ENCODE assay signal across 20 cellular contexts in the genomic region with DNA sequence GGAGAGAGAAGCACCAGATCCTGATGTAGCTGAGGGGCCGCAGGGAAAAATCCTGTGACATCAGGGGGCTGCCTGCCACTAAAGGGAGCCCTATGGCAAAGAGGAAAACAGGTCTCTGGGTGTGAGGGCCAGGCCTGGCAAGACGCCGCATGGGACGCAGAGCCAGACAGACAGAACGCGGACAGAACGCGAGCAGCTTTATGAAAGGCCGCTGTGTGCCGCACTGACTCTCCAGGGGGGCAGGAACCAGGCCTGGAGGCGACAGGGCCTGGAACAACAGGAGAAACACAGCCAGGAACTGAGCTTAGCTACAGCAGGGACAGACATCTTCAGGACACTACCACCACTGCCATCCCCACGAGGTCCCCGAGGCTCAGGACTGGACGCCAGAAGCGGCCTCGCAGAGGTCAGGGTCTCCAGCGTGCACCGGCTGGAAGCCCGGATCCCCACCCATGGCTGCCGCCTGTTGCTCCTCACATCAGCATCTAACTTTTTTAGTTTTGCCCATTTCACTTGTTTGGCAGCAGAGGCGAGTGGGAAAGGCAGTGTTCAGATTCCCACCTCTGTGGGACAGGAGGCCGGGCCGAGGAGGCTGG.
DNase-seq lines count a peak whose midpoint lies in the region; ATAC-seq and TF ChIP-seq lines count a peak whose summit lies in the region.
"Had no signal": no experiment of that assay in that cellular context is flagged by ENCODE, and none has a peak within 500 bp of the region (broad histone marks: within the 10 kb centered on the region; RNA-seq: fewer than 3 reads in every experiment).

No MANE protein-coding gene starts in this region.

- H3K36me3 ChIP-seq in suprapubic skin = no peaks in the 10 kb centered on the region
- H3K36me3 ChIP-seq: HAP-1 had no signal

- TF ChIP-seq CTCF in neural crest cell (conservative IDR thresholded peaks at IDR 0.05) (no peak), suprapubic skin (IDR thresholded peaks at IDR 0.05) (no peak), chondrocyte (IDR thresholded peaks at IDR 0.05) (no peak)

- no peak overlapping the region for H3K4me3 ChIP-seq in suprapubic skin
- H3K4me3 ChIP-seq: HAP-1 had no signal

- peak overlapping the region; percentile 47 for H3K27ac ChIP-seq in suprapubic skin
- H3K27ac ChIP-seq: HL-60 had no signal

- H3K27me3 Mint-ChIP-seq in neural crest cell (ENCODE audit: low read depth) = no peaks in the 10 kb centered on the region
- no peaks in the 10 kb centered on the region for H3K27me3 Mint-ChIP-seq in chondrocyte (ENCODE audit: low read depth)
- H3K27me3 Mint-ChIP-seq: memory B cell had no signal

- peak; percentile 16 for ATAC-seq in esophagus mucosa
- ATAC-seq in GM21529 (IDR thresholded peaks at IDR 0.05; ENCODE audit: unreplicated experiment) = no peak
- ATAC-seq: stimulated activated naive B cell treated with anti-CD40 and anti-IgM and Interleukin-4, amounts not matched to agents 10 μg/mL and 1 μg/mL and 100 μg/mL, for 72 hours had no signal

- peak in 33 of 56 donors; percentile 10 to 67 (median 38) for DNase-seq in amygdala (lab: John Stamatoyannopoulos, UW)
- DNase-seq in neural crest cell (ENCODE audit: low read depth, low spot score) = no peak
- DNase-seq in suprapubic skin (ENCODE audit: low spot score in 2 of 2) = no peak
- no peak for DNase-seq in chondrocyte (ENCODE audit: low spot score)
- no peak for DNase-seq in DMS153 (lab: John Stamatoyannopoulos, UW)
- no peak for DNase-seq in activated T-cell treated with anti-CD3 and anti-CD28 coated beads for 4 hours
- DNase-seq: activated CD4-positive, alpha-beta T cell treated with anti-CD3 and anti-CD28 coated beads, Interleukin-2, amount 10 ng/mL, durations not matched to agents 24 days and 14 days; activated CD8-positive, alpha-beta memory T cell treated with anti-CD3 and anti-CD28 coated beads, Interleukin-2, amount 50 U/mL, for 48 hours; activated gamma-delta T cell treated with Interleukin-2 at 50 U/mL for 16 hours; aorta; NCI-H1930; NCI-H446 treated with DMSO at 0.1 percent for 48 hours; nephron progenitor cell; retina; stimulated activated naive B cell treated with anti-CD40 and anti-IgM and Interleukin-4, amounts not matched to agents 10 μg/mL and 1 μg/mL and 100 μg/mL, for 72 hours had no signal

- no peak for TF ChIP-seq POLR2A in suprapubic skin (IDR thresholded peaks at IDR 0.05)

- TF ChIP-seq EP300 in suprapubic skin (IDR thresholded peaks at IDR 0.05) = no peak

- peaks cover 25% of the 10 kb centered on the region for H3K4me1 ChIP-seq in suprapubic skin
- H3K4me1 ChIP-seq: HAP-1 had no signal

- H3K36me3 Mint-ChIP-seq in neural crest cell (ENCODE audit: low read depth) (peaks cover 7% of the 10 kb centered on the region), chondrocyte (ENCODE audit: low read depth) (peaks cover 9% of the 10 kb centered on the region)

- 60% methylated on average over 15 of the region's 23 CpGs for WGBS in suprapubic skin

- H3K9me3 Mint-ChIP-seq in neural crest cell = peaks cover 4% of the 10 kb centered on the region
- H3K9me3 Mint-ChIP-seq in chondrocyte (ENCODE audit: low read depth) = peaks cover 15% of the 10 kb centered on the region

- H3K4me1 Mint-ChIP-seq in neural crest cell (peaks cover 14% of the 10 kb centered on the region), chondrocyte (ENCODE audit: low read depth) (peaks cover 22% of the 10 kb centered on the region)
- H3K4me1 Mint-ChIP-seq: activated CD4-positive, alpha-beta T cell treated with anti-CD3 and anti-CD28 coated beads, Interleukin-2, amount 10 ng/mL, durations not matched to agents 24 days and 14 days; memory B cell; stimulated activated naive B cell treated with anti-CD40 and anti-IgM and Interleukin-4, amounts not matched to agents 10 μg/mL and 1 μg/mL and 100 μg/mL, for 72 hours had no signal

- H3K27me3 ChIP-seq in suprapubic skin = no peaks in the 10 kb centered on the region

- H3K4me3 Mint-ChIP-seq in neural crest cell = no peak overlapping the region
- no peak overlapping the region for H3K4me3 Mint-ChIP-seq in chondrocyte (ENCODE audit: unreplicated experiment)
- H3K4me3 Mint-ChIP-seq: activated CD4-positive, alpha-beta T cell treated with anti-CD3 and anti-CD28 coated beads, Interleukin-2, amount 10 ng/mL, durations not matched to agents 24 days and 14 days; memory B cell; nephron progenitor cell; stimulated activated naive B cell treated with anti-CD40 and anti-IgM and Interleukin-4, amounts not matched to agents 10 μg/mL and 1 μg/mL and 100 μg/mL, for 72 hours had no signal

- H3K27ac Mint-ChIP-seq in neural crest cell (ENCODE audit: unreplicated experiment) (peak overlapping the region; percentile 87), chondrocyte (ENCODE audit: unreplicated experiment) (no peak overlapping the region)
- H3K27ac Mint-ChIP-seq: activated CD4-positive, alpha-beta T cell treated with anti-CD3 and anti-CD28 coated beads, Interleukin-2, amount 10 ng/mL, durations not matched to agents 24 days and 14 days; memory B cell; nephron progenitor cell; stimulated activated naive B cell treated with anti-CD40 and anti-IgM and Interleukin-4, amounts not matched to agents 10 μg/mL and 1 μg/mL and 100 μg/mL, for 72 hours had no signal

- H3K9me3 ChIP-seq in suprapubic skin = peaks cover 16% of the 10 kb centered on the region
- H3K9me3 ChIP-seq: HAP-1 had no signal

Comparison
In these comparisons a context has a peak if more than half of its experiments do, and no peak if none do; other contexts are left out.
1. DNase-seq: peak in amygdala (33 of 56); none in neural crest cell (single experiment), suprapubic skin (0 of 2), chondrocyte (single experiment), DMS153 (single experiment) and activated T-cell treated with anti-CD3 and anti-CD28 coated beads for 4 hours (single experiment).